8 cellular contexts compared by ENCODE assay signal in genomic region chr10:99435986-99436633, GRCh38. TPM values are rescaled to one million over a fixed set of nuclear protein-coding genes. Genes with fewer than 3 reads are reported as not detected.
DNase-seq lines count a peak whose midpoint lies in the region; ATAC-seq and TF ChIP-seq lines count a peak whose summit lies in the region.

No MANE protein-coding gene starts in this region.

- peaks cover 9% of the 10 kb centered on the region for H3K4me1 ChIP-seq in cardiac muscle cell (ENCODE audit: low read depth)
- H3K4me1 ChIP-seq in right atrium auricular region: peaks cover 0 to 38% of the 10 kb centered on the region in 2 donors
- H3K4me1 ChIP-seq in psoas muscle: peaks cover 52% of the 10 kb centered on the region

- peak; percentile 60 to 62 for DNase-seq in cardiac muscle cell (ENCODE audit: low read depth in 1 of 2, low spot score in 1 of 2)
- no peak for DNase-seq in right atrium auricular region (ENCODE audit: low spot score)
- DNase-seq in SK-N-MC (ENCODE audit: low read depth, low spot score): peak; percentile 35
- DNase-seq in fibroblast of pulmonary artery (ENCODE audit: low read depth): peak; percentile 69
- no peak for DNase-seq in psoas muscle
- DNase-seq in activated CD8-positive, alpha-beta memory T cell treated with anti-CD3 and anti-CD28 coated beads, Interleukin-2, amount 50 U/mL, for 4 hours: no peak
- DNase-seq in coronary artery (ENCODE audit: low spot score): no peak

- no peak overlapping the region for H3K27ac ChIP-seq in cardiac muscle cell
- H3K27ac ChIP-seq in right atrium auricular region: peak overlapping the region in 1 of 2 donors; percentile 98
- no peak overlapping the region for H3K27ac ChIP-seq in SK-N-MC
- H3K27ac ChIP-seq in psoas muscle: peak overlapping the region; percentile 27
- H3K27ac ChIP-seq in coronary artery: no peak overlapping the region

- H3K36me3 ChIP-seq in cardiac muscle cell (peaks cover 3% of the 10 kb centered on the region), right atrium auricular region (no peaks in the 10 kb centered on the region), SK-N-MC (ENCODE audit: insufficient read depth, low read length) (no peaks in the 10 kb centered on the region), psoas muscle (ENCODE audit: insufficient read depth in 1 of 2, low read depth in 1 of 2) (peaks cover 0 to 19% of the 10 kb centered on the region in 2 donors)

- TF ChIP-seq CTCF in cardiac muscle cell (IDR thresholded peaks at IDR 0.05; ENCODE audit: low read depth, low read length): peak; percentile 43
- TF ChIP-seq CTCF in right atrium auricular region (IDR thresholded peaks at IDR 0.05): peak in 1 of 2 donors; percentile 66
- TF ChIP-seq CTCF in LNCAP (IDR thresholded peaks at IDR 0.05): peak; percentile 70
- TF ChIP-seq CTCF in fibroblast of pulmonary artery (IDR thresholded peaks at IDR 0.05; ENCODE audit: low read length, missing control alignments): peak; percentile 50
- peak; percentile 60 for TF ChIP-seq CTCF in psoas muscle (IDR thresholded peaks at IDR 0.05)
- TF ChIP-seq CTCF in coronary artery (IDR thresholded peaks at IDR 0.05): no peak

- H3K27me3 ChIP-seq in cardiac muscle cell (no peaks in the 10 kb centered on the region), right atrium auricular region (no peaks in the 10 kb centered on the region), psoas muscle (ENCODE audit: insufficient read depth in 3 of 3, low read length in 2 of 3) (no peaks in the 10 kb centered on the region)

- H3K9me3 ChIP-seq in cardiac muscle cell (ENCODE audit: low read depth) (no peaks in the 10 kb centered on the region), right atrium auricular region (no peaks in the 10 kb centered on the region), SK-N-MC (ENCODE audit: low read depth, low read length) (no peaks in the 10 kb centered on the region), psoas muscle (no peaks in the 10 kb centered on the region)

- ATAC-seq in psoas muscle: peak; percentile 53 to 63 (median 54)

- intact Hi-C loops in psoas muscle (cut with DNase I): loop anchor here (2.0 to 5.0 kb wide), 4 partner anchors 43 to 275 kb away; no protein-coding TSS in a partner anchor

- H3K4me3 ChIP-seq in cardiac muscle cell (no peak overlapping the region), right atrium auricular region (no peak overlapping the region), SK-N-MC (no peak overlapping the region), fibroblast of pulmonary artery (replicated peaks; ENCODE audit: low read depth, low read length) (no peak overlapping the region), psoas muscle (no peak overlapping the region), coronary artery (no peak overlapping the region)

- 33 to 37% (median 33%) methylated on average over 5 of the region's 5 CpGs for WGBS in psoas muscle, 3 donors

- H3K9ac ChIP-seq in SK-N-MC (ENCODE audit: insufficient read length): no peak overlapping the region

RNA-seq across cellular contexts. Expression of gene GOT1, which starts 5.7 kb away (rescaled TPM):
- total RNA-seq in cardiac muscle cell: 114 and 142 TPM in 2 replicates
- polyA plus RNA-seq in cardiac muscle cell: 243 and 245 TPM in 2 replicates
- total RNA-seq in right atrium auricular region: 100 to 1,000 TPM; 289 to 443 TPM
- total RNA-seq in psoas muscle: 100 to 1,000 TPM in 3 of 4 donors, 10 to 100 TPM in 1; 98.9 to 381 (median 223) TPM
- polyA plus RNA-seq in psoas muscle: 100 to 1,000 TPM in 2 of 3 donors, 10 to 100 TPM in 1; 87.7 to 299 (median 208) TPM

Comparison
In these comparisons a context has a peak if more than half of its experiments do, and no peak if none do; other contexts are left out.
1. DNase-seq: peak in cardiac muscle cell (2 of 2), SK-N-MC (single experiment) and fibroblast of pulmonary artery (single experiment); none in right atrium auricular region (single experiment), psoas muscle (0 of 2), activated CD8-positive, alpha-beta memory T cell treated with anti-CD3 and anti-CD28 coated beads, Interleukin-2, amount 50 U/mL, for 4 hours (single experiment) and coronary artery (single experiment).